Comparison of ENCODE assay signal across 13 cellular contexts in genomic region chr4:48801016-48801715, GRCh38.
"Had no signal": no experiment of that assay in that cellular context is flagged by ENCODE, and none has a peak within 500 bp of the region (broad histone marks: within the 10 kb centered on the region; RNA-seq: fewer than 3 reads in every experiment).

No MANE protein-coding gene starts in this region.

- H3K4me3 ChIP-seq: left lung, ovary, uterus had no signal

- H3K27ac ChIP-seq: brain microvascular endothelial cell, ovary had no signal

- H3K36me3 ChIP-seq: brain microvascular endothelial cell, left lung, ovary, uterus had no signal

- ATAC-seq: activated naive CD4-positive, alpha-beta T cell treated with anti-CD3 and anti-CD28 coated beads, Interleukin-2, amount 50 U/mL, for 72 hours; stimulated activated naive CD8-positive, alpha-beta T cell treated with anti-CD3 and anti-CD28 coated beads, Interleukin-15, amount 100 ng/mL, for 72 hours had no signal

- H3K27me3 ChIP-seq: brain microvascular endothelial cell, left lung, ovary, uterus had no signal

- DNase-seq: activated effector memory CD4-positive, alpha-beta T cell treated with Interleukin-2 at 50 U/mL for 16 hours; activated T-cell treated with anti-CD3 and anti-CD28 coated beads, Interleukin-2, amount 50 U/mL, for 24 hours; amniotic stem cell; brain microvascular endothelial cell; endodermal cell; islet precursor cell; left lung; ovary; stimulated activated CD4-positive, alpha-beta T cell treated with anti-CD3 and anti-CD28 coated beads, Interleukin-15, amount 100 ng/mL, for 24 hours; stimulated activated CD4-positive, alpha-beta T cell treated with anti-CD3 and anti-CD28 coated beads, Interleukin-4, amount 100 ng/mL, for 24 hours; stimulated activated naive CD8-positive, alpha-beta T cell treated with anti-CD3 and anti-CD28 coated beads, Interleukin-15, amount 100 ng/mL, for 72 hours; uterus had no signal

- H3K9me3 ChIP-seq: left lung, ovary, uterus had no signal

- H3K4me1 ChIP-seq: uterus had no signal
